9 cellular contexts compared by ENCODE assay signal in the genomic region with DNA sequence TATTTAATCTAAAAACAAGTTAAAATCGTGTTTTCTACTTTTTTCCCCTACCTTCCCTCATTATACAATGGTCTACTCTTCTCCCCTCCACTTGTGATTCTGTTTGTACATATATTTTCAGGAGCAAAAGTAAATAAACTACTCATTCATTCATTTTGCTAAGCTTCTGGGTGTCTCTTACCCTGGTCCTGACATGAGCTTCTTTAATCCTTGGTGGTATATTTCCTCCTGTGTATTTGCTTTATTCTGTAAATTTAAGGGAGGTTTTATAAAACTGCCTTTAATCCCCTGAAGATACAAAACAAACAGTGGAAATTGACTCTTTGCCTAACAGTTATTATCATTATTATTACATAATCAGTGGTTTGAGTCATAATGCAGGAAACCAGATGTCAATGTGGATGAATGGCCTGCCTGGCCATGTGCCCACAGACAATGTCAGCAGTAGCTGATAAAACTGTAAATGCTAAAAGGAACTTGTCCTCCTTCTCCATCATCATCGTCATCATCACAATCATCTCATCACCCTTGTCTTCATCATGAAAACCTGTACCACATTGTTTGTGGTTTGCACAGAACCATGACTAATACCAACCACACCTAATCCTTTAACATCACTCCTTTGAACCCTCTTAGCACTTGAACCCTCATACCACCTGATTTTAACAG.
A peak's percentile ranks its signal among the peaks of the same experiment; 100 is the strongest.
DNase-seq lines count a peak whose midpoint lies in the region; ATAC-seq, FAIRE-seq and TF ChIP-seq lines count a peak whose summit lies in the region.
"Had no signal": no experiment of that assay in that cellular context is flagged by ENCODE, and none has a peak within 500 bp of the region (broad histone marks: within the 10 kb centered on the region; RNA-seq: fewer than 3 reads in every experiment).

No MANE protein-coding gene starts in this region.

- H3K4me1 ChIP-seq in endothelial cell of umbilical vein (ENCODE audit: control insufficient read depth, extremely low read depth, insufficient read depth, low read length) (peaks cover 10% of the 10 kb centered on the region), colonic mucosa (no peaks in the 10 kb centered on the region)

- H3K9ac ChIP-seq in endothelial cell of umbilical vein (replicated peaks; ENCODE audit: extremely low read depth, insufficient read depth, low read length) (no peak overlapping the region), colonic mucosa (ENCODE audit: low read depth in 2 of 2, low read length in 2 of 2) (no peak overlapping the region)

- no peaks in the 10 kb centered on the region for H3K36me3 Mint-ChIP-seq in CD4-positive, alpha-beta T cell (ENCODE audit: low read depth)

- H3K9me1 ChIP-seq in endothelial cell of umbilical vein (replicated peaks; ENCODE audit: control insufficient read depth, extremely low read depth, insufficient read depth, low read length), result peaks cover 3% of the 10 kb centered on the region

- DNase-seq in H54 (ENCODE audit: insufficient read length, low spot score) (peak; percentile 4), NCI-H69 (lab: John Stamatoyannopoulos, UW) (peak; percentile 87), endothelial cell of umbilical vein (ENCODE audit: low read depth, low spot score) (peak; percentile 83), retinal pigment epithelial cell (ENCODE audit: low read depth) (peak; percentile 35), NCI-H82 treated with DMSO at 0.1 percent for 48 hours (lab: John Stamatoyannopoulos, UW; ENCODE audit: unreplicated experiment) (no peak), colonic mucosa (no peak)
- DNase-seq in CD4-positive, alpha-beta T cell, result no peak
- DNase-seq: activated CD8-positive, alpha-beta memory T cell treated with anti-CD3 and anti-CD28 coated beads for 24 hours had no signal

- dilution Hi-C loops in endothelial cell of umbilical vein (cut with MboI; ENCODE audit: extremely low pct_ligation_motif_present, low sequenced_read_pairs), result no loop called here

- no peaks in the 10 kb centered on the region for H3K79me2 ChIP-seq in endothelial cell of umbilical vein (ENCODE audit: control insufficient read depth, insufficient read depth, low read length)

- ATAC-seq in HG03175 (IDR thresholded peaks at IDR 0.05; ENCODE audit: unreplicated experiment), result no peak
- no peak for ATAC-seq in CD4-positive, alpha-beta T cell (ENCODE audit: poor library complexity)

- TF ChIP-seq CTCF in endothelial cell of umbilical vein (IDR thresholded peaks at IDR 0.05; ENCODE audit: extremely low read depth in 1 of 2, insufficient read depth in 1 of 2, low read depth in 1 of 2, low read length in 2 of 2) (no peak), retinal pigment epithelial cell (conservative IDR thresholded peaks at IDR 0.05; ENCODE audit: low read depth, low read length) (no peak), colonic mucosa (IDR thresholded peaks at IDR 0.05) (no peak)
- TF ChIP-seq CTCF in CD4-positive, alpha-beta T cell (IDR thresholded peaks at IDR 0.05), result no peak

- no peak overlapping the region for H3K4me2 ChIP-seq in endothelial cell of umbilical vein (ENCODE audit: insufficient read depth, low read length)

- no peaks in the 10 kb centered on the region for H3K27me3 Mint-ChIP-seq in CD4-positive, alpha-beta T cell

- intact Hi-C loops in endothelial cell of umbilical vein (cut with micrococcal nuclease), result loop anchor here (1.0 kb wide), 1 partner anchor 96 kb away; a partner anchor contains a TSS
- intact Hi-C loops in colonic mucosa (cut with DNase I), result no loop called here
- intact Hi-C loops in CD4-positive, alpha-beta T cell (cut with DNase I, micrococcal nuclease), result no loop called here

- no peak overlapping the region for H2AFZ ChIP-seq in endothelial cell of umbilical vein (ENCODE audit: low read depth, low read length)

- H3K4me1 Mint-ChIP-seq in CD4-positive, alpha-beta T cell (ENCODE audit: low read depth), result no peaks in the 10 kb centered on the region

- FAIRE-seq in H54 (lab: Jason Lieb, UNC), result peak; percentile 95
- FAIRE-seq in endothelial cell of umbilical vein (lab: Jason Lieb, UNC), result peak; percentile 67

- no peak overlapping the region for H3K4me3 Mint-ChIP-seq in CD4-positive, alpha-beta T cell

- POLR2A ChIA-PET in endothelial cell of umbilical vein (lab: Charles Lee), result no interaction called here
- POLR2A ChIA-PET in CD4-positive, alpha-beta T cell (lab: Charles Lee), result no interaction called here

- no peaks in the 10 kb centered on the region for H3K36me3 ChIP-seq in endothelial cell of umbilical vein (ENCODE audit: control insufficient read depth in 2 of 2, extremely low read depth in 1 of 2, insufficient read depth in 2 of 2, low read length in 2 of 2)
- H3K36me3 ChIP-seq in colonic mucosa, result no peaks in the 10 kb centered on the region

- H4K20me1 ChIP-seq in endothelial cell of umbilical vein (replicated peaks; ENCODE audit: control insufficient read depth, extremely low read depth, insufficient read depth, low read length), result no peaks in the 10 kb centered on the region

- CTCF ChIA-PET in endothelial cell of umbilical vein (lab: Charles Lee), result interaction anchor here (1.4 to 2.4 kb wide), 3 partner anchors 28 to 91 kb away, joined by 3 to 7 read pairs (median 5); no protein-coding TSS in a partner anchor
- CTCF ChIA-PET in CD4-positive, alpha-beta T cell (lab: Charles Lee), result no interaction called here

- H3K27me3 ChIP-seq in endothelial cell of umbilical vein (ENCODE audit: control insufficient read depth in 2 of 2, insufficient read depth in 2 of 2, low read length in 2 of 2) (no peaks in the 10 kb centered on the region), colonic mucosa (no peaks in the 10 kb centered on the region)
- no peaks in the 10 kb centered on the region for H3K27me3 ChIP-seq in CD4-positive, alpha-beta T cell (ENCODE audit: control insufficient read depth, insufficient read depth, low read length)

- no TSS peak for BruUV-seq in endothelial cell of umbilical vein (replicated peaks; lab: Mats Ljungman, UMichigan)

- H3K27ac Mint-ChIP-seq in CD4-positive, alpha-beta T cell, result no peak overlapping the region

- H3K27ac ChIP-seq in endothelial cell of umbilical vein (ENCODE audit: insufficient read depth, low read depth, low read length) (no peak overlapping the region), colonic mucosa (no peak overlapping the region)
- H3K27ac ChIP-seq in CD4-positive, alpha-beta T cell (ENCODE audit: low read depth, low read length), result no peak overlapping the region

- H3K9me3 Mint-ChIP-seq in CD4-positive, alpha-beta T cell, result no peaks in the 10 kb centered on the region

- H3K4me3 ChIP-seq in endothelial cell of umbilical vein (replicated peaks in 1 of 3; ENCODE audit: insufficient read depth in 1 of 3, low read depth in 1 of 3, low read length in 3 of 3) (no peak overlapping the region), retinal pigment epithelial cell (ENCODE audit: low read length) (no peak overlapping the region), colonic mucosa (no peak overlapping the region)

- no peaks in the 10 kb centered on the region for H3K9me3 ChIP-seq in endothelial cell of umbilical vein (replicated peaks; ENCODE audit: control insufficient read depth, insufficient read depth, low read length)
- H3K9me3 ChIP-seq in colonic mucosa, result no peaks in the 10 kb centered on the region
- no peaks in the 10 kb centered on the region for H3K9me3 ChIP-seq in CD4-positive, alpha-beta T cell (ENCODE audit: control insufficient read depth, low read length)

- no peak for TF ChIP-seq POLR2A in H54 (IDR thresholded peaks at IDR 0.05; ENCODE audit: low read depth, low read length)
- TF ChIP-seq POLR2A in endothelial cell of umbilical vein (IDR thresholded peaks at IDR 0.05; ENCODE audit: low read depth, low read length), result no peak

TF ChIP-seq in endothelial cell of umbilical vein, 7 proteins besides CTCF, POLR2A, EP300 and RAD21:
- TF ChIP-seq POLR2AphosphoS5 (IDR thresholded peaks at IDR 0.05; ENCODE audit: insufficient read depth, low read depth, low read length) (peak; percentile 35), FOS (IDR thresholded peaks at IDR 0.05; ENCODE audit: borderline replicate concordance, insufficient read depth, low read length) (peak; percentile 81), JUN (IDR thresholded peaks at IDR 0.05; ENCODE audit: borderline replicate concordance, insufficient read depth, insufficient read length, low read depth) (peak; percentile 46), GATA2 (IDR thresholded peaks at IDR 0.05; ENCODE audit: insufficient read depth, insufficient read length, low read depth, low read length) (peak; percentile 77)
- TF ChIP-seq, protein P1, sequence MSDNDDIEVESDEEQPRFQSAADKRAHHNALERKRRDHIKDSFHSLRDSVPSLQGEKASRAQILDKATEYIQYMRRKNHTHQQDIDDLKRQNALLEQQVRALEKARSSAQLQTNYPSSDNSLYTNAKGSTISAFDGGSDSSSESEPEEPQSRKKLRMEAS (IDR thresholded peaks at IDR 0.05; ENCODE audit: insufficient read depth, insufficient read length), result no peak

Comparison
In these comparisons a context has a peak if more than half of its experiments do, and no peak if none do; other contexts are left out.
1. DNase-seq: peak in H54 (single experiment), NCI-H69 (single experiment), endothelial cell of umbilical vein (single experiment) and retinal pigment epithelial cell (single experiment); none in NCI-H82 treated with DMSO at 0.1 percent for 48 hours (single experiment), colonic mucosa (single experiment) and CD4-positive, alpha-beta T cell (0 of 10).